In the genomic region with DNA sequence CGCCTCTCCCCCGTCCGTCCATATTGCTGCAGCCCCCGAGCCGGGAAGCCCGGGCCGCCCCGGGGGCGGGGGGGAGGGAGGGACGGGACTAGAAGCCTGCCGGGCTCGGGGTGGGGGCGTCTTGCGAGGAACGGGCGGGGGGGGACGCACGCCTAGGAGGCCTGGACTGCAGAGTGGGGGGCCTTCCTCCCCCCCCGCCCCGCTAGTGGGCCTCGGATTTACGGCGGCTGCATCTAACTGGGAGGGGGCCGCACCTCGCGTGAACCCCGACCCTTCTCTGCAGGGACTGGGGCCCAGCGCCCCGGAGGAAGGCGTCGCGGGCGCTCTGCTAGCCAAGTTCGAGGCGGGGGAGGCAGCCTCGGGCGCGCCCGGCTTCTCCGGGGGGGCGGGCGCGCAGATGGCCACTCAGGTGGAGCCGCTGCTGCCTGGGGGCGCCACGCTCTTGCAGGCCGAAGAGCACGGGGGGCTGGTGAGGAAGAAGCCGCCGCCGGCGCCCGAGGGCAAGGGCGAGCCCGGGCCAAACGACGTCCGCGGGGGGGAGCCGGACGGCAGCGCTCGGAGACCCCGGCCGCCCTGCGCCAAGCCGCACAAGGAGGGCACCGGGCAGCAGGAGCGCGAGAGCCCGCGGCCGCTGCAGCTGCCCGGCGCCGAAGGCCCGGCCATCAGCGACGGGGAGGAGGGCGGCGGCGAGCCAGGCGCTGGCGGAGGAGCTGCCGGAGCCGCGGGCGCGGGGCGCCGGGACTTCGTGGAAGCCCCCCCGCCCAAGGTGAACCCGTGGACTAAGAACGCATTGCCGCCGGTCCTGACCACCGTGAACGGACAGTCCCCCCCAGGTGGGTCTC, we compare ENCODE assay signal across 1 cellular context.
A peak's percentile ranks its signal among the peaks of the same experiment; 100 is the strongest.
TF ChIP-seq lines count a peak whose summit lies in the region.

A gene (plus strand): TSS at position 17 of the 842 bp plus-strand sequence. CDS start 381 bp downstream, at position 398.

TF ChIP-seq in HepG2, 621 proteins besides CTCF, POLR2A, EP300 and RAD21 (continued from another document and continues in another):
- TF ChIP-seq SP5 (CRISPR knock-in tag; IDR thresholded peaks at IDR 0.05; ENCODE audit: borderline replicate concordance, low read depth) = no peak
- no peak for TF ChIP-seq MTF2 (CRISPR knock-in tag; IDR thresholded peaks at IDR 0.05; ENCODE audit: borderline replicate concordance)
- no peak for TF ChIP-seq HNRNPL (IDR thresholded peaks at IDR 0.05; ENCODE audit: low read depth, low read length)
- TF ChIP-seq, protein P1, sequence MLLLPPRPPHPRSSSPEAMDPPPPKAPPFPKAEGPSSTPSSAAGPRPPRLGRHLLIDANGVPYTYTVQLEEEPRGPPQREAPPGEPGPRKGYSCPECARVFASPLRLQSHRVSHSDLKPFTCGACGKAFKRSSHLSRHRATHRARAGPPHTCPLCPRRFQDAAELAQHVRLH (CRISPR knock-in tag; IDR thresholded peaks at IDR 0.05; ENCODE audit: borderline replicate concordance, low read depth) = 0 out of 2 replicates have a peak, but pooled peaks have one; percentile 25
- 0 out of 2 replicates have a peak, but pooled peaks have one; percentile 7 for TF ChIP-seq MED1 (CRISPR knock-in tag; IDR thresholded peaks at IDR 0.05)
- no peak for TF ChIP-seq MIER3 (CRISPR knock-in tag; IDR thresholded peaks at IDR 0.05; ENCODE audit: borderline replicate concordance)
- TF ChIP-seq HES4 (CRISPR knock-in tag; IDR thresholded peaks at IDR 0.05; ENCODE audit: borderline replicate concordance) = no peak; the same call in 1 of the 2 replicates
- TF ChIP-seq, protein P2, sequence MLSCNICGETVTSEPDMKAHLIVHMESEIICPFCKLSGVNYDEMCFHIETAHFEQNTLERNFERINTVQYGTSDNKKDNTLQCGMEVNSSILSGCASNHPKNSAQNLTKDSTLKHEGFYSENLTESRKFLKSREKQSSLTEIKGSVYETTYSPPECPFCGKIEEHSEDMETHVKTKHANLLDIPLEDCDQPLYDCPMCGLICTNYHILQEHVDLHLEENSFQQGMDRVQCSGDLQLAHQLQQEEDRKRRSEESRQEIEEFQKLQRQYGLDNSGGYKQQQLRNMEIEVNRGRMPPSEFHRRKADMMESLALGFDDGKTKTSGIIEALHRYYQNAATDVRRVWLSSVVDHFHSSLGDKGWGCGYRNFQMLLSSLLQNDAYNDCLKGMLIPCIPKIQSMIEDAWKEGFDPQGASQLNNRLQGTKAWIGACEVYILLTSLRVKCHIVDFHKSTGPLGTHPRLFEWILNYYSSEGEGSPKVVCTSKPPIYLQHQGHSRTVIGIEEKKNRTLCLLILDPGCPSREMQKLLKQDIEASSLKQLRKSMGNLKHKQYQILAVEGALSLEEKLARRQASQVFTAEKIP (CRISPR knock-in tag; IDR thresholded peaks at IDR 0.05; ENCODE audit: borderline replicate concordance) = no peak
- TF ChIP-seq ZNF33A (CRISPR knock-in tag; IDR thresholded peaks at IDR 0.05; ENCODE audit: borderline replicate concordance) = no peak
- no peak; the same call in 1 of the 2 replicates for TF ChIP-seq ZSCAN20 (CRISPR knock-in tag; IDR thresholded peaks at IDR 0.05; ENCODE audit: borderline replicate concordance)
- TF ChIP-seq, protein P3, sequence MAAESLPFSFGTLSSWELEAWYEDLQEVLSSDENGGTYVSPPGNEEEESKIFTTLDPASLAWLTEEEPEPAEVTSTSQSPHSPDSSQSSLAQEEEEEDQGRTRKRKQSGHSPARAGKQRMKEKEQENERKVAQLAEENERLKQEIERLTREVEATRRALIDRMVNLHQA (CRISPR knock-in tag; IDR thresholded peaks at IDR 0.05) = no peak
- TF ChIP-seq CHD4 (IDR thresholded peaks at IDR 0.05; ENCODE audit: borderline replicate concordance, low read length) = no peak
- no peak for TF ChIP-seq ZNF644 (CRISPR knock-in tag; IDR thresholded peaks at IDR 0.05; ENCODE audit: low read depth)
- no peak for TF ChIP-seq ELF3 (CRISPR knock-in tag; IDR thresholded peaks at IDR 0.05)
- TF ChIP-seq ZNF510 (CRISPR knock-in tag; IDR thresholded peaks at IDR 0.05; ENCODE audit: low read depth) = no peak
- TF ChIP-seq, protein P4, sequence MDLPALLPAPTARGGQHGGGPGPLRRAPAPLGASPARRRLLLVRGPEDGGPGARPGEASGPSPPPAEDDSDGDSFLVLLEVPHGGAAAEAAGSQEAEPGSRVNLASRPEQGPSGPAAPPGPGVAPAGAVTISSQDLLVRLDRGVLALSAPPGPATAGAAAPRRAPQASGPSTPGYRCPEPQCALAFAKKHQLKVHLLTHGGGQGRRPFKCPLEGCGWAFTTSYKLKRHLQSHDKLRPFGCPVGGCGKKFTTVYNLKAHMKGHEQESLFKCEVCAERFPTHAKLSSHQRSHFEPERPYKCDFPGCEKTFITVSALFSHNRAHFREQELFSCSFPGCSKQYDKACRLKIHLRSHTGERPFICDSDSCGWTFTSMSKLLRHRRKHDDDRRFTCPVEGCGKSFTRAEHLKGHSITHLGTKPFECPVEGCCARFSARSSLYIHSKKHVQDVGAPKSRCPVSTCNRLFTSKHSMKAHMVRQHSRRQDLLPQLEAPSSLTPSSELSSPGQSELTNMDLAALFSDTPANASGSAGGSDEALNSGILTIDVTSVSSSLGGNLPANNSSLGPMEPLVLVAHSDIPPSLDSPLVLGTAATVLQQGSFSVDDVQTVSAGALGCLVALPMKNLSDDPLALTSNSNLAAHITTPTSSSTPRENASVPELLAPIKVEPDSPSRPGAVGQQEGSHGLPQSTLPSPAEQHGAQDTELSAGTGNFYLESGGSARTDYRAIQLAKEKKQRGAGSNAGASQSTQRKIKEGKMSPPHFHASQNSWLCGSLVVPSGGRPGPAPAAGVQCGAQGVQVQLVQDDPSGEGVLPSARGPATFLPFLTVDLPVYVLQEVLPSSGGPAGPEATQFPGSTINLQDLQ (CRISPR knock-in tag; IDR thresholded peaks at IDR 0.05) = no peak
- TF ChIP-seq, protein P5, sequence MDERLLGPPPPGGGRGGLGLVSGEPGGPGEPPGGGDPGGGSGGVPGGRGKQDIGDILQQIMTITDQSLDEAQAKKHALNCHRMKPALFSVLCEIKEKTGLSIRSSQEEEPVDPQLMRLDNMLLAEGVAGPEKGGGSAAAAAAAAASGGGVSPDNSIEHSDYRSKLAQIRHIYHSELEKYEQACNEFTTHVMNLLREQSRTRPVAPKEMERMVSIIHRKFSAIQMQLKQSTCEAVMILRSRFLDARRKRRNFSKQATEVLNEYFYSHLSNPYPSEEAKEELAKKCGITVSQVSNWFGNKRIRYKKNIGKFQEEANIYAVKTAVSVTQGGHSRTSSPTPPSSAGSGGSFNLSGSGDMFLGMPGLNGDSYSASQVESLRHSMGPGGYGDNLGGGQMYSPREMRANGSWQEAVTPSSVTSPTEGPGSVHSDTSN (CRISPR knock-in tag; IDR thresholded peaks at IDR 0.05) = no peak
- TF ChIP-seq EHMT2 (IDR thresholded peaks at IDR 0.05; ENCODE audit: borderline replicate concordance, low read depth, low read length) = no peak
- no peak for TF ChIP-seq ZNF614 (CRISPR knock-in tag; IDR thresholded peaks at IDR 0.05; ENCODE audit: borderline replicate concordance)
- TF ChIP-seq, protein P6, sequence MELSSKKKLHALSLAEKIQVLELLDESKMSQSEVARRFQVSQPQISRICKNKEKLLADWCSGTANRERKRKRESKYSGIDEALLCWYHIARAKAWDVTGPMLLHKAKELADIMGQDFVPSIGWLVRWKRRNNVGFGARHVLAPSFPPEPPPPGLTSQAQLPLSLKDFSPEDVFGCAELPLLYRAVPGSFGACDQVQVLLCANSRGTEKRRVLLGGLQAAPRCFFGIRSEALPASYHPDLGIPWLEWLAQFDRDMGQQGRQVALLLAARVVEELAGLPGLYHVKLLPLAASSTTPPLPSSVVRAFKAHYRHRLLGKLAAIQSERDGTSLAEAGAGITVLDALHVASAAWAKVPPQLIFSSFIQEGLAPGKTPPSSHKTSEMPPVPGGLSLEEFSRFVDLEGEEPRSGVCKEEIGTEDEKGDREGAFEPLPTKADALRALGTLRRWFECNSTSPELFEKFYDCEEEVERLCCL (CRISPR knock-in tag; IDR thresholded peaks at IDR 0.05; ENCODE audit: borderline replicate concordance) = no peak
- TF ChIP-seq, protein P7, sequence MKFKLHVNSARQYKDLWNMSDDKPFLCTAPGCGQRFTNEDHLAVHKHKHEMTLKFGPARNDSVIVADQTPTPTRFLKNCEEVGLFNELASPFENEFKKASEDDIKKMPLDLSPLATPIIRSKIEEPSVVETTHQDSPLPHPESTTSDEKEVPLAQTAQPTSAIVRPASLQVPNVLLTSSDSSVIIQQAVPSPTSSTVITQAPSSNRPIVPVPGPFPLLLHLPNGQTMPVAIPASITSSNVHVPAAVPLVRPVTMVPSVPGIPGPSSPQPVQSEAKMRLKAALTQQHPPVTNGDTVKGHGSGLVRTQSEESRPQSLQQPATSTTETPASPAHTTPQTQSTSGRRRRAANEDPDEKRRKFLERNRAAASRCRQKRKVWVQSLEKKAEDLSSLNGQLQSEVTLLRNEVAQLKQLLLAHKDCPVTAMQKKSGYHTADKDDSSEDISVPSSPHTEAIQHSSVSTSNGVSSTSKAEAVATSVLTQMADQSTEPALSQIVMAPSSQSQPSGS (CRISPR knock-in tag; IDR thresholded peaks at IDR 0.05) = no peak
- TF ChIP-seq ZFAT (CRISPR knock-in tag; conservative IDR thresholded peaks at IDR 0.05) = no peak
- no peak for TF ChIP-seq ZBTB8A (CRISPR knock-in tag; IDR thresholded peaks at IDR 0.05; ENCODE audit: borderline replicate concordance, low read depth)
- TF ChIP-seq ZNF569 (CRISPR knock-in tag; IDR thresholded peaks at IDR 0.05; ENCODE audit: borderline replicate concordance) = no peak
- TF ChIP-seq, protein P8, sequence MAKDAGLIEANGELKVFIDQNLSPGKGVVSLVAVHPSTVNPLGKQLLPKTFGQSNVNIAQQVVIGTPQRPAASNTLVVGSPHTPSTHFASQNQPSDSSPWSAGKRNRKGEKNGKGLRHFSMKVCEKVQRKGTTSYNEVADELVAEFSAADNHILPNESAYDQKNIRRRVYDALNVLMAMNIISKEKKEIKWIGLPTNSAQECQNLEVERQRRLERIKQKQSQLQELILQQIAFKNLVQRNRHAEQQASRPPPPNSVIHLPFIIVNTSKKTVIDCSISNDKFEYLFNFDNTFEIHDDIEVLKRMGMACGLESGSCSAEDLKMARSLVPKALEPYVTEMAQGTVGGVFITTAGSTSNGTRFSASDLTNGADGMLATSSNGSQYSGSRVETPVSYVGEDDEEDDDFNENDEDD (CRISPR knock-in tag; IDR thresholded peaks at IDR 0.05; ENCODE audit: borderline replicate concordance) = no peak
- no peak for TF ChIP-seq NRL (CRISPR knock-in tag; IDR thresholded peaks at IDR 0.05; ENCODE audit: borderline replicate concordance)
- TF ChIP-seq, protein P9, sequence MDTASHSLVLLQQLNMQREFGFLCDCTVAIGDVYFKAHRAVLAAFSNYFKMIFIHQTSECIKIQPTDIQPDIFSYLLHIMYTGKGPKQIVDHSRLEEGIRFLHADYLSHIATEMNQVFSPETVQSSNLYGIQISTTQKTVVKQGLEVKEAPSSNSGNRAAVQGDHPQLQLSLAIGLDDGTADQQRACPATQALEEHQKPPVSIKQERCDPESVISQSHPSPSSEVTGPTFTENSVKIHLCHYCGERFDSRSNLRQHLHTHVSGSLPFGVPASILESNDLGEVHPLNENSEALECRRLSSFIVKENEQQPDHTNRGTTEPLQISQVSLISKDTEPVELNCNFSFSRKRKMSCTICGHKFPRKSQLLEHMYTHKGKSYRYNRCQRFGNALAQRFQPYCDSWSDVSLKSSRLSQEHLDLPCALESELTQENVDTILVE (CRISPR knock-in tag; IDR thresholded peaks at IDR 0.05) = no peak; the same call in 1 of the 2 replicates
- no peak for TF ChIP-seq PLRG1 (conservative IDR thresholded peaks at IDR 0.05)
- TF ChIP-seq, protein P10, sequence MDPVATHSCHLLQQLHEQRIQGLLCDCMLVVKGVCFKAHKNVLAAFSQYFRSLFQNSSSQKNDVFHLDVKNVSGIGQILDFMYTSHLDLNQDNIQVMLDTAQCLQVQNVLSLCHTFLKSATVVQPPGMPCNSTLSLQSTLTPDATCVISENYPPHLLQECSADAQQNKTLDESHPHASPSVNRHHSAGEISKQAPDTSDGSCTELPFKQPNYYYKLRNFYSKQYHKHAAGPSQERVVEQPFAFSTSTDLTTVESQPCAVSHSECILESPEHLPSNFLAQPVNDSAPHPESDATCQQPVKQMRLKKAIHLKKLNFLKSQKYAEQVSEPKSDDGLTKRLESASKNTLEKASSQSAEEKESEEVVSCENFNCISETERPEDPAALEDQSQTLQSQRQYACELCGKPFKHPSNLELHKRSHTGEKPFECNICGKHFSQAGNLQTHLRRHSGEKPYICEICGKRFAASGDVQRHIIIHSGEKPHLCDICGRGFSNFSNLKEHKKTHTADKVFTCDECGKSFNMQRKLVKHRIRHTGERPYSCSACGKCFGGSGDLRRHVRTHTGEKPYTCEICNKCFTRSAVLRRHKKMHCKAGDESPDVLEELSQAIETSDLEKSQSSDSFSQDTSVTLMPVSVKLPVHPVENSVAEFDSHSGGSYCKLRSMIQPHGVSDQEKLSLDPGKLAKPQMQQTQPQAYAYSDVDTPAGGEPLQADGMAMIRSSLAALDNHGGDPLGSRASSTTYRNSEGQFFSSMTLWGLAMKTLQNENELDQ (CRISPR knock-in tag; IDR thresholded peaks at IDR 0.05; ENCODE audit: borderline replicate concordance) = no peak
- TF ChIP-seq, protein P11, sequence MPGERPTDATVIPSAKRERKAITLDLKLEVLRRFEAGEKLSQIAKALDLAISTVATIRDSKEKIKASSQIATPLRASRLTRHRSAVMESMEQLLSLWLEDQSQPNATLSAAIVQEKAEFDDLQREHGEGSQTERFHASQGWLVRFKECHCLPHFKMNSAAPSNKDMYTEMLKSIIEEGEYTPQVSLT (CRISPR knock-in tag; IDR thresholded peaks at IDR 0.05; ENCODE audit: borderline replicate concordance, low read depth) = no peak
- TF ChIP-seq REL (CRISPR knock-in tag; conservative IDR thresholded peaks at IDR 0.05) = peak; percentile 8; the same call in 1 of the 2 replicates
- no peak for TF ChIP-seq ETV5 (CRISPR knock-in tag; IDR thresholded peaks at IDR 0.05; ENCODE audit: borderline replicate concordance)
- TF ChIP-seq TMF1 (CRISPR knock-in tag; IDR thresholded peaks at IDR 0.05; ENCODE audit: low read depth) = no peak
- no peak for TF ChIP-seq ZNF17 (CRISPR knock-in tag; IDR thresholded peaks at IDR 0.05)
- no peak for TF ChIP-seq GFI1 (CRISPR knock-in tag; IDR thresholded peaks at IDR 0.05; ENCODE audit: borderline replicate concordance)
- TF ChIP-seq KLF13 (CRISPR knock-in tag; IDR thresholded peaks at IDR 0.05) = no peak
- TF ChIP-seq ATAD3A (CRISPR knock-in tag; IDR thresholded peaks at IDR 0.05) = no peak
